In genomic region chr12:62602445-62603060, GRCh38 we compare ENCODE assay signal across 8 cellular contexts.
DNase-seq lines count a peak whose midpoint lies in the region; TF ChIP-seq lines count a peak whose summit lies in the region.

No MANE protein-coding gene starts in this region.

- H3K4me3 ChIP-seq in LNCaP clone FGC (ENCODE audit: low read depth, low read length) (peak overlapping the region; percentile 71), fibroblast of the aortic adventitia (ENCODE audit: low read depth, low read length) (peak overlapping the region; percentile 92)

- peaks cover 17% of the 10 kb centered on the region for H3K36me3 Mint-ChIP-seq in nephron progenitor cell (ENCODE audit: low read depth)
- H3K36me3 Mint-ChIP-seq in stimulated activated naive CD8-positive, alpha-beta T cell treated with anti-CD3 and anti-CD28 coated beads, Interleukin-15, Interleukin-2, amounts not matched to agents 100 ng/mL and 50 ng/mL, for 24 hours (ENCODE audit: low read depth) = peaks cover 23% of the 10 kb centered on the region

- peaks cover 38% of the 10 kb centered on the region for H3K4me1 Mint-ChIP-seq in nephron progenitor cell
- H3K4me1 Mint-ChIP-seq in stimulated activated naive CD8-positive, alpha-beta T cell treated with anti-CD3 and anti-CD28 coated beads, Interleukin-15, Interleukin-2, amounts not matched to agents 100 ng/mL and 50 ng/mL, for 24 hours (ENCODE audit: low read depth) = peaks cover 51% of the 10 kb centered on the region

- H3K27ac Mint-ChIP-seq in nephron progenitor cell = peak overlapping the region; percentile 100
- peak overlapping the region; percentile 98 for H3K27ac Mint-ChIP-seq in stimulated activated naive CD8-positive, alpha-beta T cell treated with anti-CD3 and anti-CD28 coated beads, Interleukin-15, Interleukin-2, amounts not matched to agents 100 ng/mL and 50 ng/mL, for 24 hours

- TF ChIP-seq CTCF in LNCaP clone FGC (IDR thresholded peaks at IDR 0.05; ENCODE audit: control insufficient read depth, extremely low read depth, insufficient read depth) (no peak), fibroblast of the aortic adventitia (IDR thresholded peaks at IDR 0.05; ENCODE audit: insufficient read depth, low read length) (no peak), nephron progenitor cell (IDR thresholded peaks at IDR 0.05) (no peak)

- H3K27me3 Mint-ChIP-seq in nephron progenitor cell (ENCODE audit: low read depth, poor library complexity) = no peaks in the 10 kb centered on the region
- no peaks in the 10 kb centered on the region for H3K27me3 Mint-ChIP-seq in stimulated activated naive CD8-positive, alpha-beta T cell treated with anti-CD3 and anti-CD28 coated beads, Interleukin-15, Interleukin-2, amounts not matched to agents 100 ng/mL and 50 ng/mL, for 24 hours

- DNase-seq in EH (ENCODE audit: low read depth) (peak; percentile 94), H4 (ENCODE audit: low spot score) (peak; percentile 92), LNCaP clone FGC (ENCODE audit: low read depth) (peak; percentile 70), RPMI8226 (peak; percentile 90), fibroblast of the aortic adventitia (ENCODE audit: low read depth) (peak; percentile 91), nephron progenitor cell (peak; percentile 87)
- DNase-seq in activated T-helper 9 cell treated with anti-CD3 and anti-CD28 coated beads, Interleukin-2, amount 50 U/mL, for 16 hours (ENCODE audit: low read depth) = peak; percentile 78

- peak overlapping the region; percentile 88 for H3K4me3 Mint-ChIP-seq in nephron progenitor cell
- H3K4me3 Mint-ChIP-seq in stimulated activated naive CD8-positive, alpha-beta T cell treated with anti-CD3 and anti-CD28 coated beads, Interleukin-15, Interleukin-2, amounts not matched to agents 100 ng/mL and 50 ng/mL, for 24 hours = peak overlapping the region; percentile 91

- H3K9me3 Mint-ChIP-seq in nephron progenitor cell = no peaks in the 10 kb centered on the region
- no peaks in the 10 kb centered on the region for H3K9me3 Mint-ChIP-seq in stimulated activated naive CD8-positive, alpha-beta T cell treated with anti-CD3 and anti-CD28 coated beads, Interleukin-15, Interleukin-2, amounts not matched to agents 100 ng/mL and 50 ng/mL, for 24 hours

Comparison
In these comparisons a context has a peak if more than half of its experiments do, and no peak if none do; other contexts are left out.
1. Peak in every context shown above with its lines: DNase-seq and H3K4me3 ChIP-seq.